35 cellular contexts compared by ENCODE assay signal in genomic region chr5:102787134-102787533, GRCh38.
"Had no signal": no experiment of that assay in that cellular context is flagged by ENCODE, and none has a peak within 500 bp of the region (broad histone marks: within the 10 kb centered on the region; RNA-seq: fewer than 3 reads in every experiment).

No MANE protein-coding gene starts in this region.

- H3K27ac Mint-ChIP-seq: activated B cell treated with CpG ODN at 0.5 μM for 24 hours; activated CD4-positive, alpha-beta memory T cell treated with anti-CD3 and anti-CD28 coated beads for 36 hours; activated CD4-positive, alpha-beta T cell treated with anti-CD3 and anti-CD28 coated beads, Interleukin-2, amount 10 ng/mL, durations not matched to agents 24 days and 14 days; activated CD8-positive, alpha-beta T cell treated with anti-CD3 and anti-CD28 coated beads for 36 hours; activated naive CD4-positive, alpha-beta T cell treated with anti-CD3 and anti-CD28 coated beads for 36 hours; activated naive CD4-positive, alpha-beta T cell treated with anti-CD3 and anti-CD28 coated beads, Interleukin-2, amount 50 U/mL, for 72 hours; activated naive CD8-positive, alpha-beta T cell treated with anti-CD3 and anti-CD28 coated beads for 36 hours; activated T-cell treated with anti-CD3 and anti-CD28 coated beads, Interleukin-2, amount 50 U/mL, for 72 hours; activated T-helper 1 cell treated with anti-CD3 and anti-CD28 coated beads, Interleukin-12 subunit alpha, Interleukin-12 subunit beta, Interleukin-2, Interleukin-4 antibody, amounts not matched to agents 30 ng/mL and 10 ng/mL and 1 ng/mL, durations not matched to agents 14 hours and 24 hours and 36 hours; activated T-helper 17 cell treated with anti-CD3 and anti-CD28 coated beads, Interleukin-2, amount 50 U/mL, for 72 hours; T-helper 1 cell treated with Interleukin-12 subunit alpha and Interleukin-12 subunit beta and Interleukin-4 antibody, amounts not matched to agents 30 μg/mL and 1 μg/mL, for 36 hours; T-helper 2 cell treated with Interferon-gamma antibody and Interleukin-4, amounts not matched to agents 5 μg/mL and 100 μg/mL, for 36 hours had no signal

- H3K9me3 Mint-ChIP-seq: activated CD4-positive, alpha-beta memory T cell treated with anti-CD3 and anti-CD28 coated beads for 36 hours; activated CD8-positive, alpha-beta T cell treated with anti-CD3 and anti-CD28 coated beads for 36 hours; activated naive CD4-positive, alpha-beta T cell treated with anti-CD3 and anti-CD28 coated beads for 36 hours; activated T-cell treated with anti-CD3 and anti-CD28 coated beads, Interleukin-2, amount 50 U/mL, for 4 hours; activated T-cell treated with anti-CD3 and anti-CD28 coated beads, Interleukin-2, amount 50 U/mL, for 72 hours; activated T-helper 1 cell treated with anti-CD3 and anti-CD28 coated beads, Interleukin-12 subunit alpha, Interleukin-12 subunit beta, Interleukin-2, Interleukin-4 antibody, amounts not matched to agents 30 ng/mL and 10 ng/mL and 1 ng/mL, durations not matched to agents 14 hours and 24 hours and 36 hours; activated T-helper 17 cell treated with anti-CD3 and anti-CD28 coated beads, Interleukin-2, amount 50 U/mL, for 72 hours; central memory CD8-positive, alpha-beta T cell; T-helper 1 cell treated with Interleukin-12 subunit alpha and Interleukin-12 subunit beta and Interleukin-4 antibody, amounts not matched to agents 30 μg/mL and 1 μg/mL, for 36 hours; T-helper 2 cell treated with Interferon-gamma antibody and Interleukin-4, amounts not matched to agents 5 μg/mL and 100 μg/mL, for 36 hours had no signal

- H3K27me3 ChIP-seq: adrenal gland, body of pancreas, brain microvascular endothelial cell, breast epithelium had no signal

- DNase-seq: activated B cell treated with CpG ODN at 0.5 μM for 24 hours; activated CD4-positive, alpha-beta memory T cell treated with anti-CD3 and anti-CD28 coated beads for 36 hours; activated CD4-positive, alpha-beta T cell treated with anti-CD3 and anti-CD28 coated beads for 4 hours; activated CD4-positive, alpha-beta T cell treated with anti-CD3 and anti-CD28 coated beads, Interleukin-2, amount 10 ng/mL, durations not matched to agents 24 days and 14 days; activated CD4-positive, alpha-beta T cell treated with anti-CD3 and anti-CD28 coated beads, Interleukin-2, amount 50 U/mL, for 1 hour; activated CD4-positive, alpha-beta T cell treated with anti-CD3 and anti-CD28 coated beads, Interleukin-2, amount 50 U/mL, for 4 hours; activated CD4-positive, CD25-positive, alpha-beta regulatory T cell treated with anti-CD3 and anti-CD28 coated beads, Interleukin-2, amount 50 U/mL, for 72 hours; activated CD8-positive, alpha-beta memory T cell treated with anti-CD3 and anti-CD28 coated beads, Interleukin-2, amount 50 U/mL, for 4 hours; activated CD8-positive, alpha-beta T cell treated with anti-CD3 and anti-CD28 coated beads for 36 hours; activated effector memory CD4-positive, alpha-beta T cell treated with anti-CD3 and anti-CD28 coated beads, Interleukin-2, amount 50 U/mL, for 16 hours; activated gamma-delta T cell treated with Interleukin-2 at 50 U/mL for 16 hours; activated naive CD4-positive, alpha-beta T cell; activated naive CD4-positive, alpha-beta T cell treated with anti-CD3 and anti-CD28 coated beads for 36 hours; activated naive CD4-positive, alpha-beta T cell treated with anti-CD3 and anti-CD28 coated beads, Interleukin-2, amount 50 U/mL, for 16 hours; activated naive CD8-positive, alpha-beta T cell treated with anti-CD3 and anti-CD28 coated beads for 36 hours; activated T-cell treated with anti-CD3 and anti-CD28 coated beads for 4 hours; activated T-cell treated with anti-CD3 and anti-CD28 coated beads, Interleukin-2, amount 50 U/mL, for 1 hour; activated T-cell treated with anti-CD3 and anti-CD28 coated beads, Interleukin-2, amount 50 U/mL, for 4 hours; activated T-cell treated with anti-CD3 and anti-CD28 coated beads, Interleukin-2, amount 50 U/mL, for 72 hours; adrenal gland; amniotic stem cell; aorta; body of pancreas; brain microvascular endothelial cell; T-helper 1 cell; T-helper 2 cell; T-helper 9 cell had no signal

- H3K36me3 ChIP-seq: adrenal gland, brain microvascular endothelial cell, breast epithelium had no signal

- H3K4me3 ChIP-seq: adrenal gland, body of pancreas, breast epithelium had no signal

- H3K9me3 ChIP-seq: adrenal gland, body of pancreas, breast epithelium had no signal

- H3K27ac ChIP-seq: adrenal gland, body of pancreas, brain microvascular endothelial cell, breast epithelium, VCaP had no signal

- ATAC-seq: activated CD8-positive, alpha-beta T cell treated with anti-CD3 and anti-CD28 coated beads for 36 hours; activated naive CD4-positive, alpha-beta T cell treated with anti-CD3 and anti-CD28 coated beads, Interleukin-2, amount 50 U/mL, for 72 hours; activated T-cell treated with anti-CD3 and anti-CD28 coated beads, Interleukin-2, amount 50 U/mL, for 4 hours; activated T-cell treated with anti-CD3 and anti-CD28 coated beads, Interleukin-2, amount 50 U/mL, for 72 hours; activated T-helper 17 cell treated with anti-CD3 and anti-CD28 coated beads, Interleukin-2, amount 50 U/mL, for 72 hours; body of pancreas had no signal

- H3K4me1 ChIP-seq: breast epithelium had no signal

- H3K4me3 Mint-ChIP-seq: activated B cell treated with CpG ODN at 0.5 μM for 24 hours; activated CD4-positive, alpha-beta memory T cell treated with anti-CD3 and anti-CD28 coated beads for 36 hours; activated CD4-positive, alpha-beta T cell treated with anti-CD3 and anti-CD28 coated beads, Interleukin-2, amount 10 ng/mL, durations not matched to agents 24 days and 14 days; activated CD8-positive, alpha-beta T cell treated with anti-CD3 and anti-CD28 coated beads for 36 hours; activated naive CD4-positive, alpha-beta T cell treated with anti-CD3 and anti-CD28 coated beads for 36 hours; activated naive CD8-positive, alpha-beta T cell treated with anti-CD3 and anti-CD28 coated beads for 36 hours; activated T-cell treated with anti-CD3 and anti-CD28 coated beads, Interleukin-2, amount 50 U/mL, for 4 hours; activated T-cell treated with anti-CD3 and anti-CD28 coated beads, Interleukin-2, amount 50 U/mL, for 72 hours; activated T-helper 1 cell treated with anti-CD3 and anti-CD28 coated beads, Interleukin-12 subunit alpha, Interleukin-12 subunit beta, Interleukin-2, Interleukin-4 antibody, amounts not matched to agents 30 ng/mL and 10 ng/mL and 1 ng/mL, durations not matched to agents 14 hours and 24 hours and 36 hours; activated T-helper 17 cell treated with anti-CD3 and anti-CD28 coated beads, Interleukin-2, amount 50 U/mL, for 72 hours; central memory CD8-positive, alpha-beta T cell; T-helper 1 cell treated with Interleukin-12 subunit alpha and Interleukin-12 subunit beta and Interleukin-4 antibody, amounts not matched to agents 30 μg/mL and 1 μg/mL, for 36 hours; T-helper 2 cell treated with Interferon-gamma antibody and Interleukin-4, amounts not matched to agents 5 μg/mL and 100 μg/mL, for 36 hours had no signal

- H3K4me1 Mint-ChIP-seq: activated B cell treated with CpG ODN at 0.5 μM for 24 hours had no signal

- H3K27me3 Mint-ChIP-seq: activated CD4-positive, alpha-beta memory T cell treated with anti-CD3 and anti-CD28 coated beads for 36 hours; activated CD4-positive, alpha-beta T cell treated with anti-CD3 and anti-CD28 coated beads, Interleukin-2, amount 10 ng/mL, durations not matched to agents 24 days and 14 days; activated CD8-positive, alpha-beta T cell treated with anti-CD3 and anti-CD28 coated beads for 36 hours; activated naive CD8-positive, alpha-beta T cell treated with anti-CD3 and anti-CD28 coated beads for 36 hours; activated T-helper 17 cell treated with anti-CD3 and anti-CD28 coated beads, Interleukin-2, amount 50 U/mL, for 72 hours; central memory CD8-positive, alpha-beta T cell had no signal
